35 cellular contexts compared by ENCODE assay signal in genomic region chr11:5930614-5931013, GRCh38. TPM values are rescaled to one million over a fixed set of nuclear protein-coding genes. Genes with fewer than 3 reads are reported as not detected.
"Had no signal": no experiment of that assay in that cellular context is flagged by ENCODE, and none has a peak within 500 bp of the region (broad histone marks: within the 10 kb centered on the region; RNA-seq: fewer than 3 reads in every experiment).

No MANE protein-coding gene starts in this region.

- H3K27ac Mint-ChIP-seq: naive B cell; natural killer cell treated with Interleukin-12 subunit alpha and Interleukin-12 subunit beta and Interleukin-15 and Interleukin-18, amount 100 ng/mL, for 72 hours; nephron progenitor cell; stimulated activated memory B cell treated with anti-CD40 and anti-IgM and Interleukin-4, amounts not matched to agents 10 μg/mL and 1 μg/mL and 100 μg/mL, for 72 hours; stimulated activated naive CD8-positive, alpha-beta T cell treated with anti-CD3 and anti-CD28 coated beads, Interleukin-15, amount 100 ng/mL, for 72 hours; type B pancreatic cell had no signal

- H3K36me3 ChIP-seq: ovary, right lobe of liver, spleen, suprapubic skin, tibial artery, transverse colon, upper lobe of right lung, uterus had no signal

- H3K9me3 ChIP-seq: psoas muscle, right lobe of liver, testis, upper lobe of right lung, uterus had no signal

- H3K27me3 ChIP-seq: ovary, right lobe of liver, spleen, suprapubic skin, testis, tibial artery, transverse colon, upper lobe of right lung, uterus had no signal

- H3K9ac ChIP-seq: parathyroid adenoma had no signal

- H3K4me3 ChIP-seq: ovary, psoas muscle, right lobe of liver, skin epidermis, smooth muscle cell, spleen, suprapubic skin, testis, tibial artery, transverse colon, upper lobe of right lung, uterus had no signal

- H3K4me3 Mint-ChIP-seq: naive B cell; naive thymus-derived CD8-positive, alpha-beta T cell; natural killer cell treated with Interleukin-12 subunit alpha and Interleukin-12 subunit beta and Interleukin-15 and Interleukin-18, amount 100 ng/mL, for 72 hours; nephron progenitor cell; neural crest cell; stimulated activated memory B cell treated with anti-CD40 and anti-IgM and Interleukin-4, amounts not matched to agents 10 μg/mL and 1 μg/mL and 100 μg/mL, for 72 hours; stimulated activated naive CD8-positive, alpha-beta T cell treated with anti-CD3 and anti-CD28 coated beads, Interleukin-15, amount 100 ng/mL, for 72 hours; type B pancreatic cell had no signal

- H3K36me3 Mint-ChIP-seq: naive B cell; natural killer cell treated with Interleukin-12 subunit alpha and Interleukin-12 subunit beta and Interleukin-15 and Interleukin-18, amount 100 ng/mL, for 72 hours; stimulated activated memory B cell treated with anti-CD40 and anti-IgM and Interleukin-4, amounts not matched to agents 10 μg/mL and 1 μg/mL and 100 μg/mL, for 72 hours; type B pancreatic cell had no signal

- H3K4me2 ChIP-seq: smooth muscle cell had no signal

- H3K27me3 Mint-ChIP-seq: naive B cell; natural killer cell treated with Interleukin-12 subunit alpha and Interleukin-12 subunit beta and Interleukin-15 and Interleukin-18, amount 100 ng/mL, for 72 hours; progenitor cell of endocrine pancreas; stimulated activated memory B cell treated with anti-CD40 and anti-IgM and Interleukin-4, amounts not matched to agents 10 μg/mL and 1 μg/mL and 100 μg/mL, for 72 hours; type B pancreatic cell had no signal

- DNase-seq: naive B cell; naive thymus-derived CD8-positive, alpha-beta T cell; nephron progenitor cell; occipital lobe; ovary; psoas muscle; right lobe of liver; spleen; stimulated activated CD4-positive, alpha-beta T cell treated with anti-CD3 and anti-CD28 coated beads, Interleukin-12 subunit alpha, Interleukin-12 subunit beta, amount 100 ng/mL, for 4 hours; stimulated activated CD4-positive, alpha-beta T cell treated with anti-CD3 and anti-CD28 coated beads, Interleukin-1b, Interleukin-23, amount 100 ng/mL, for 48 hours; stimulated activated CD4-positive, alpha-beta T cell treated with anti-CD3 and anti-CD28 coated beads, Interleukin-4, amount 100 ng/mL, for 1 hour; stimulated activated CD4-positive, alpha-beta T cell treated with anti-CD3 and anti-CD28 coated beads, Interleukin-4, amount 100 ng/mL, for 4 hours; stimulated activated CD8-positive, alpha-beta memory T cell treated with anti-CD3 and anti-CD28 coated beads, Interleukin-4, amount 100 ng/mL, for 48 hours; stimulated activated naive CD4-positive, alpha-beta T cell; stimulated activated naive CD8-positive, alpha-beta T cell treated with anti-CD3 and anti-CD28 coated beads, Interleukin-15, amount 100 ng/mL, for 72 hours; stimulated activated naive CD8-positive, alpha-beta T cell treated with anti-CD3 and anti-CD28 coated beads, Interleukin-15, Interleukin-2, amounts not matched to agents 100 U/mL and 50 U/mL, for 24 hours; substantia nigra; testis; tibial artery; transverse colon; upper lobe of right lung; uterus had no signal

- ATAC-seq: naive thymus-derived CD8-positive, alpha-beta T cell; psoas muscle; right cardiac atrium; right lobe of liver; stimulated activated memory B cell treated with anti-CD40 and anti-IgM and Interleukin-4, amounts not matched to agents 10 μg/mL and 1 μg/mL and 100 μg/mL, for 72 hours; stimulated activated naive CD8-positive, alpha-beta T cell treated with anti-CD3 and anti-CD28 coated beads, Interleukin-15, amount 100 ng/mL, for 72 hours; stimulated activated naive CD8-positive, alpha-beta T cell treated with anti-CD3 and anti-CD28 coated beads, Interleukin-15, Interleukin-2, amounts not matched to agents 100 U/mL and 50 U/mL, for 24 hours; upper lobe of right lung had no signal

- H3K4me1 ChIP-seq: parathyroid adenoma, psoas muscle, right lobe of liver, spleen, suprapubic skin, testis, tibial artery, transverse colon, upper lobe of right lung, uterus had no signal

- H3K27ac ChIP-seq: ovary, parathyroid adenoma, psoas muscle, right lobe of liver, skin epidermis, spleen, suprapubic skin, testis, tibial artery, transverse colon, upper lobe of right lung, uterus had no signal

- H2AFZ ChIP-seq: parathyroid adenoma had no signal

- H3K4me1 Mint-ChIP-seq: naive B cell; nephron progenitor cell; neural crest cell; stimulated activated memory B cell treated with anti-CD40 and anti-IgM and Interleukin-4, amounts not matched to agents 10 μg/mL and 1 μg/mL and 100 μg/mL, for 72 hours; stimulated activated naive CD8-positive, alpha-beta T cell treated with anti-CD3 and anti-CD28 coated beads, Interleukin-15, amount 100 ng/mL, for 72 hours had no signal

RNA-seq across cellular contexts. Expression of gene OR56A3, which starts 11.4 kb away (rescaled TPM):
- total RNA-seq: naive thymus-derived CD8-positive, alpha-beta T cell; natural killer cell treated with Interleukin-12 subunit alpha and Interleukin-12 subunit beta and Interleukin-15 and Interleukin-18, amount 100 ng/mL, for 72 hours; neural crest cell; occipital lobe; ovary; progenitor cell of endocrine pancreas; psoas muscle; renal cortical epithelial cell; right cardiac atrium; right lobe of liver; smooth muscle cell; spleen; suprapubic skin; transverse colon; upper lobe of right lung; urinary bladder; uterus had no signal
- polyA plus RNA-seq: naive thymus-derived CD8-positive, alpha-beta T cell; ovary; psoas muscle; right cardiac atrium; smooth muscle cell; spleen; thymus; urinary bladder had no signal

RNA-seq across cellular contexts. Expression of gene OR52E5, which starts 37.6 kb away (rescaled TPM):
- total RNA-seq: naive thymus-derived CD8-positive, alpha-beta T cell; natural killer cell treated with Interleukin-12 subunit alpha and Interleukin-12 subunit beta and Interleukin-15 and Interleukin-18, amount 100 ng/mL, for 72 hours; neural crest cell; occipital lobe; ovary; progenitor cell of endocrine pancreas; psoas muscle; renal cortical epithelial cell; right cardiac atrium; right lobe of liver; smooth muscle cell; spleen; suprapubic skin; testis; transverse colon; upper lobe of right lung; urinary bladder; uterus had no signal
- polyA plus RNA-seq: naive thymus-derived CD8-positive, alpha-beta T cell; ovary; psoas muscle; right cardiac atrium; smooth muscle cell; spleen; urinary bladder had no signal

RNA-seq across cellular contexts. Expression of gene OR56A5, which starts 37.7 kb away (rescaled TPM):
- total RNA-seq: naive thymus-derived CD8-positive, alpha-beta T cell; natural killer cell treated with Interleukin-12 subunit alpha and Interleukin-12 subunit beta and Interleukin-15 and Interleukin-18, amount 100 ng/mL, for 72 hours; neural crest cell; occipital lobe; ovary; progenitor cell of endocrine pancreas; psoas muscle; renal cortical epithelial cell; right cardiac atrium; right lobe of liver; spleen; suprapubic skin; testis; transverse colon; upper lobe of right lung; urinary bladder; uterus had no signal
- polyA plus RNA-seq: naive thymus-derived CD8-positive, alpha-beta T cell; ovary; psoas muscle; right cardiac atrium; smooth muscle cell; spleen; thymus; urinary bladder had no signal

RNA-seq across cellular contexts. Expression of gene OR52E4, which starts 50.2 kb away (rescaled TPM):
- total RNA-seq: naive thymus-derived CD8-positive, alpha-beta T cell; natural killer cell treated with Interleukin-12 subunit alpha and Interleukin-12 subunit beta and Interleukin-15 and Interleukin-18, amount 100 ng/mL, for 72 hours; neural crest cell; occipital lobe; ovary; progenitor cell of endocrine pancreas; psoas muscle; renal cortical epithelial cell; right cardiac atrium; right lobe of liver; smooth muscle cell; spleen; suprapubic skin; testis; transverse colon; upper lobe of right lung; urinary bladder; uterus had no signal
- polyA plus RNA-seq: naive thymus-derived CD8-positive, alpha-beta T cell; ovary; psoas muscle; right cardiac atrium; smooth muscle cell; spleen; thymus; urinary bladder had no signal

RNA-seq across cellular contexts. Expression of gene OR52L1, which starts 56.2 kb away (rescaled TPM):
- total RNA-seq: naive thymus-derived CD8-positive, alpha-beta T cell; natural killer cell treated with Interleukin-12 subunit alpha and Interleukin-12 subunit beta and Interleukin-15 and Interleukin-18, amount 100 ng/mL, for 72 hours; occipital lobe; ovary; progenitor cell of endocrine pancreas; psoas muscle; renal cortical epithelial cell; right cardiac atrium; right lobe of liver; spleen; suprapubic skin; transverse colon; upper lobe of right lung; urinary bladder; uterus had no signal
- polyA plus RNA-seq: naive thymus-derived CD8-positive, alpha-beta T cell; ovary; psoas muscle; right cardiac atrium; smooth muscle cell; spleen; thymus; urinary bladder had no signal
